In the genomic region with DNA sequence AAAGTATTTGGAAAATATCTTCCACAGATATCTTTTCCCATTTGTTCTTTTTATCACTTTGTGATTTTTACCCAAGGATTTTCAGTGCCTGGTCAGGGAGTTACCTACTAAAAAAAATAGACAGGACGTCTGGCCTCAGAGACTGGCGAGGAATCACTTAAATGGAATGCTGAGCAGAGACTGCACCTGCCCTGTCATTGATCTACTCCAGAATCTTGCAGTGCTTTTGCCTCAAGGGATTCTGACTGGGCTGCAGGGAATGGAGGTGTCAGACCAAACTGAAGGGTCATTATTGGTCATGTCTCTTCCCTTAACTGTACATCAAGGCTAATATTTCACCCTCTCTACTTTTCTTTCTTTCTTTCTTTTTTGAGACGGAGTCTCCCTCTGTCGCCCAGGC, we compare ENCODE assay signal across 16 cellular contexts. TPM values are rescaled to one million over a fixed set of nuclear protein-coding genes. Genes with fewer than 3 reads are reported as not detected.
A peak's percentile ranks its signal among the peaks of the same experiment; 100 is the strongest.
DNase-seq lines count a peak whose midpoint lies in the region; ATAC-seq and TF ChIP-seq lines count a peak whose summit lies in the region.
"Had no signal": no experiment of that assay in that cellular context is flagged by ENCODE, and none has a peak within 500 bp of the region (broad histone marks: within the 10 kb centered on the region; RNA-seq: fewer than 3 reads in every experiment).

No MANE protein-coding gene starts in this region.

- no peaks in the 10 kb centered on the region for H3K79me2 ChIP-seq in PC-9 (ENCODE audit: low read depth)
- H3K79me2 ChIP-seq in GM23338 (replicated peaks; ENCODE audit: insufficient read depth) = no peaks in the 10 kb centered on the region

- peak; percentile 94 for ATAC-seq in foreskin keratinocyte
- peak in 3 of 4 donors; percentile 68 to 83 (median 72) for ATAC-seq in psoas muscle
- no peak for ATAC-seq in GM23338
- ATAC-seq in GM18909 (IDR thresholded peaks at IDR 0.05; ENCODE audit: poor library complexity, unreplicated experiment) = no peak
- no peak for ATAC-seq in GM21367 (IDR thresholded peaks at IDR 0.05; ENCODE audit: unreplicated experiment)
- ATAC-seq: K562 had no signal

- 57 to 67% (median 62%) methylated on average over 4 of the region's 4 CpGs for WGBS in psoas muscle, 3 donors

- no peaks in the 10 kb centered on the region for H3K9me3 Mint-ChIP-seq in GM23338

- no peak overlapping the region for H3K27ac Mint-ChIP-seq in GM23338

- H3K9me2 ChIP-seq in PC-9 (ENCODE audit: insufficient read depth) = no peaks in the 10 kb centered on the region
- peaks cover 3% of the 10 kb centered on the region for H3K9me2 ChIP-seq in GM23338 (ENCODE audit: insufficient read depth)

- H4K20me1 ChIP-seq in PC-9 (ENCODE audit: insufficient read depth) = no peaks in the 10 kb centered on the region
- H4K20me1 ChIP-seq in GM23338 (replicated peaks; ENCODE audit: insufficient read depth) = no peaks in the 10 kb centered on the region

- intact Hi-C loops in PC-9 (cut with micrococcal nuclease; ENCODE audit: unreplicated experiment) (loop anchor here (10.0 kb wide), 1 partner anchor 246 kb away; no protein-coding TSS in a partner anchor), psoas muscle (cut with DNase I) (loop anchor here in 1 of 2 donors (10.0 kb wide), 1 partner anchor 214 kb away; no protein-coding TSS in a partner anchor)

- no peaks in the 10 kb centered on the region for H3K36me3 Mint-ChIP-seq in GM23338 (ENCODE audit: low read depth)

- H3K36me3 ChIP-seq in PC-9 (ENCODE audit: low read depth) = no peaks in the 10 kb centered on the region
- H3K36me3 ChIP-seq in psoas muscle (ENCODE audit: insufficient read depth in 1 of 2, low read depth in 1 of 2) = no peaks in the 10 kb centered on the region
- no peaks in the 10 kb centered on the region for H3K36me3 ChIP-seq in GM23338 (ENCODE audit: insufficient read depth)

- no peaks in the 10 kb centered on the region for H3K4me1 Mint-ChIP-seq in GM23338

- no TSS peak for BruUV-seq in PC-9 (replicated peaks; lab: Mats Ljungman, UMichigan)

- H3K27me3 ChIP-seq in PC-9 (ENCODE audit: insufficient read depth, low read depth) = no peaks in the 10 kb centered on the region
- H3K27me3 ChIP-seq in foreskin keratinocyte = no peaks in the 10 kb centered on the region
- no peaks in the 10 kb centered on the region for H3K27me3 ChIP-seq in psoas muscle (ENCODE audit: insufficient read depth in 3 of 3, low read length in 2 of 3)
- no peaks in the 10 kb centered on the region for H3K27me3 ChIP-seq in GM23338 (ENCODE audit: insufficient read depth)

- CTCF ChIA-PET in PC-9 (lab: Charles Lee) = interaction anchor here (0.6 kb wide), 2 partner anchors 193 to 728 kb away, joined by 3 read pairs; no protein-coding TSS in a partner anchor

- no peaks in the 10 kb centered on the region for H3K27me3 Mint-ChIP-seq in GM23338 (ENCODE audit: insufficient read depth, low read depth, poor library complexity)

- H2AFZ ChIP-seq in PC-9 = no peak overlapping the region
- no peak overlapping the region for H2AFZ ChIP-seq in GM23338

- H3K4me3 ChIP-seq in PC-9 (no peak overlapping the region), psoas muscle (no peak overlapping the region), GM23338 (no peak overlapping the region)
- H3K4me3 ChIP-seq: K562 had no signal

- H3K9me3 ChIP-seq in PC-9 (ENCODE audit: insufficient read depth, low read depth) (no peaks in the 10 kb centered on the region), psoas muscle (no peaks in the 10 kb centered on the region)
- H3K9me3 ChIP-seq: Caco-2 had no signal

- TF ChIP-seq CTCF in PC-9 (conservative IDR thresholded peaks at IDR 0.05) = no peak
- no peak for TF ChIP-seq CTCF in foreskin keratinocyte (conservative IDR thresholded peaks at IDR 0.05)
- no peak for TF ChIP-seq CTCF in psoas muscle (IDR thresholded peaks at IDR 0.05)
- TF ChIP-seq CTCF in GM23338 (conservative IDR thresholded peaks at IDR 0.05; ENCODE audit: low read depth in 2 of 2) = no peak

- H3K4me1 ChIP-seq in PC-9 (replicated peaks; ENCODE audit: insufficient read depth) (peaks cover 32% of the 10 kb centered on the region), foreskin keratinocyte (peaks cover 30% of the 10 kb centered on the region), psoas muscle (no peaks in the 10 kb centered on the region), GM23338 (ENCODE audit: insufficient read depth) (no peaks in the 10 kb centered on the region)
- H3K4me1 ChIP-seq: Caco-2 had no signal

- POLR2A ChIA-PET in PC-9 (lab: Charles Lee; ENCODE audit: unreplicated experiment) = interaction anchor here (0.7 kb wide), 1 partner anchor 59 kb away, joined by 6 read pairs; no protein-coding TSS in a partner anchor

- H3F3A ChIP-seq in PC-9 (ENCODE audit: insufficient read depth, low read depth) = peaks cover 5% of the 10 kb centered on the region; the same call in 1 of the 2 replicates
- no peaks in the 10 kb centered on the region for H3F3A ChIP-seq in GM23338 (replicated peaks; ENCODE audit: low read depth)

- H3K4me2 ChIP-seq in PC-9 = peak overlapping the region; percentile 52
- H3K4me2 ChIP-seq in GM23338 = no peak overlapping the region

- peak; percentile 8 for DNase-seq in Daoy (ENCODE audit: low read depth)
- DNase-seq in PC-9 = peak; percentile 64 to 88
- peak; percentile 86 to 94 for DNase-seq in foreskin keratinocyte
- no peak for DNase-seq in psoas muscle
- DNase-seq in GM23338 (ENCODE audit: low spot score) = no peak
- no peak for DNase-seq in foreskin melanocyte
- DNase-seq: Caco-2, DMS53, NCI-H1105, NCI-H187, NCI-H2171, NCI-H510A had no signal

- H3K27ac ChIP-seq in PC-9 (peak overlapping the region; percentile 65), foreskin keratinocyte (no peak overlapping the region), psoas muscle (no peak overlapping the region), GM23338 (ENCODE audit: low read depth) (no peak overlapping the region)
- H3K27ac ChIP-seq: HL-60 had no signal

- no peak overlapping the region for H3K4me3 Mint-ChIP-seq in GM23338

TF ChIP-seq in GM23338, 12 proteins besides CTCF, POLR2A, EP300 and RAD21 (continues in another document):
- TF ChIP-seq STAT1 (IDR thresholded peaks at IDR 0.05; ENCODE audit: unreplicated experiment) (no peak), CREB1 (CRISPR knock-in tag; IDR thresholded peaks at IDR 0.05; ENCODE audit: low read depth) (no peak), ZNF114 (CRISPR knock-in tag; IDR thresholded peaks at IDR 0.05) (no peak), EZH2 (IDR thresholded peaks at IDR 0.05; ENCODE audit: low read depth, unreplicated experiment) (no peak)

RNA-seq across cellular contexts. Expression of a gene that starts 12.1 kb away (rescaled TPM):
- total RNA-seq in Daoy (2014; rRNA removed; shearing (Covaris generic)) = 0.74 and 4.7 TPM in 2 replicates
- 0.15 and 0.25 TPM in 2 replicates for total RNA-seq in PC-9 (2021)
- under 0.01 TPM in 2 replicates for total RNA-seq in foreskin keratinocyte
- polyA plus RNA-seq in foreskin keratinocyte = not detected in 2 replicates
- total RNA-seq in psoas muscle = 100 to 1,000 TPM in 2 of 4 donors, 10 to 100 TPM in 2; 24.0 to 159 (median 114) TPM
- polyA plus RNA-seq in psoas muscle = 1 to 10 TPM; 2.5 to 8.3 (median 3.2) TPM
- 0.97 and 1.2 TPM in 2 replicates for total RNA-seq in GM23338 (2014; rRNA removed; shearing (Covaris generic))
- polyA plus RNA-seq in GM23338 (2016; fragmentation: Nextera tagmentation; extraction: Ambion mirVana) = 1.1 and 1.5 TPM in 2 replicates
- total RNA-seq: K562 had no signal

Comparison
In these comparisons a context has a peak if more than half of its experiments do, and no peak if none do; other contexts are left out.
1. DNase-seq: peak in Daoy (single experiment), PC-9 (2 of 2) and foreskin keratinocyte (2 of 2); none in psoas muscle (0 of 2), GM23338 (single experiment) and foreskin melanocyte (single experiment).
2. ATAC-seq: peak in foreskin keratinocyte (single experiment) and psoas muscle (3 of 4); none in GM23338 (single experiment), GM18909 (single experiment) and GM21367 (single experiment).